ENCODE assay signal across 8 cellular contexts in the genomic region with DNA sequence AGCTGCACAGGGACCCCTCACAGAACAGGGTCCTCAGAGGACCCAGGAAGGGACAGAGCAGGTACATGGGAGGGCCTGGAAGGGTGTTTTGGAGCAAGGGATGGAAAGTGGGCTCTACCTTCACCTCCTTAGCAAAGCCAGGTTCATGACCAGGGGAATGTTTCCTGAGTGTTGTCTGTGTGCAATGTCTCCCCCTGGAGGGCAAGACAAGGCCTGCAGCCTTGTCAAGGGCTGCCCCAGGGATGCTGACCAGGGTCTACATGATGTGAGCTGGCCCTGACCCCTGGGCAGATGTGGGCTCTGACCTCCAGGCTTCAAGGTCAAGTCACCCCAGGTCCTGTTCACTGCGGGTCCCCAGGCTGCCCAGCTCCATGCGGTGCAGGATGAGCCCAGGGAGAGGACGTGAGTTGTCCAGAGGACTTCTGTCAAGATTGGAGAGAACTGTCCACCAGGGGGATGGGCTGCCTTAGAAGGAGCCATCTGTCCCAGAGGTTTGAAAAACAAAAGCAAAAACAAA. TPM values are rescaled to one million over a fixed set of nuclear protein-coding genes. Genes with fewer than 3 reads are reported as not detected.
DNase-seq lines count a peak whose midpoint lies in the region; ATAC-seq and TF ChIP-seq lines count a peak whose summit lies in the region.

No MANE protein-coding gene starts in this region.

- ATAC-seq in GM19452 (IDR thresholded peaks at IDR 0.05; ENCODE audit: unreplicated experiment) (peak; percentile 58), esophagus mucosa (peak; percentile 79), naive B cell (ENCODE audit: low read depth in 2 of 2) (peak; percentile 71 to 85)

- H3K4me3 Mint-ChIP-seq in naive B cell, result peak overlapping the region; percentile 76 to 97 (median 88)

- H3K4me3 ChIP-seq in AG10803 (ENCODE audit: low read length), result no peak overlapping the region

- H3K4me1 Mint-ChIP-seq in naive B cell, result peaks cover 29 to 38% (median 33%) of the 10 kb centered on the region in 3 donors

- no peaks in the 10 kb centered on the region for H3K36me3 Mint-ChIP-seq in naive B cell

- no peaks in the 10 kb centered on the region for H3K27me3 Mint-ChIP-seq in naive B cell

- peak overlapping the region in 3 of 6 donors; percentile 14 to 97 (median 77) for H3K27ac Mint-ChIP-seq in naive B cell

- DNase-seq in AG10803 (ENCODE audit: low read depth), result peak; percentile 29
- peak; percentile 81 for DNase-seq in NCI-H2227 (lab: John Stamatoyannopoulos, UW; ENCODE audit: unreplicated experiment)
- DNase-seq in activated CD8-positive, alpha-beta memory T cell treated with anti-CD3 and anti-CD28 coated beads, Interleukin-2, amount 50 U/mL, for 48 hours, result peak; percentile 82
- DNase-seq in naive B cell, result peak; percentile 68
- DNase-seq in stimulated activated CD8-positive, alpha-beta memory T cell treated with anti-CD3 and anti-CD28 coated beads, Interleukin-7, amount 100 ng/mL, for 48 hours (ENCODE audit: extremely low read depth in 1 of 2, low read depth in 1 of 2), result peak; percentile 31 to 32
- no peak for DNase-seq in GF-D8 (lab: John Stamatoyannopoulos, UW)

- peak; percentile 91 for TF ChIP-seq CTCF in AG10803 (conservative IDR thresholded peaks at IDR 0.05; ENCODE audit: low read length)

- no peaks in the 10 kb centered on the region for H3K9me3 Mint-ChIP-seq in naive B cell

RNA-seq across cellular contexts. Expression of gene CEACAM1, which starts 1.0 kb away (rescaled TPM):
- total RNA-seq in esophagus mucosa, result 97.8 TPM
- 1 to 10 TPM in 5 of 6 donors, not detected in 1; 2.8 to 4.3 (median 3.4) TPM for polyA plus RNA-seq in naive B cell (ENCODE audit: low read depth in 6 of 6)
